In genomic region chr5:17118631-17119030, GRCh38 we compare ENCODE assay signal across 8 cellular contexts.
A peak's percentile ranks its signal among the peaks of the same experiment; 100 is the strongest.
DNase-seq lines count a peak whose midpoint lies in the region; ATAC-seq and TF ChIP-seq lines count a peak whose summit lies in the region.

No MANE protein-coding gene starts in this region.

- no peaks in the 10 kb centered on the region for H3K9me2 ChIP-seq in OCI-LY7 (ENCODE audit: insufficient read depth, low read length)

- H3K79me2 ChIP-seq in OCI-LY7 (ENCODE audit: insufficient read depth, low read depth, low read length), result no peaks in the 10 kb centered on the region

- H3K27ac ChIP-seq in OCI-LY7 (ENCODE audit: low read depth, low read length, poor library complexity, severe bottlenecking), result no peak overlapping the region

- POLR2A ChIA-PET in OCI-LY7 (lab: Charles Lee), result no interaction called here

- BruUV-seq in OCI-LY7 (replicated peaks; lab: Mats Ljungman, UMichigan), result no TSS peak

- H3K36me3 ChIP-seq in OCI-LY7 (ENCODE audit: insufficient read depth, low read length), result no peaks in the 10 kb centered on the region

- CTCF ChIA-PET in OCI-LY7 (lab: Charles Lee; ENCODE audit: unreplicated experiment), result no interaction called here

- H2AFZ ChIP-seq in OCI-LY7 (ENCODE audit: low read length), result no peak overlapping the region

- no peak overlapping the region for H3K4me3 ChIP-seq in OCI-LY7 (ENCODE audit: low read depth, low read length, poor library complexity, severe bottlenecking)

- H3K4me1 ChIP-seq in OCI-LY7 (ENCODE audit: insufficient read depth, low read length, poor library complexity, severe bottlenecking), result no peaks in the 10 kb centered on the region

- DNase-seq in T1000 (lab: John Stamatoyannopoulos, UW), result peak; percentile 44
- peak in 40 of 42 donors; percentile 5 to 72 (median 43) for DNase-seq in head of caudate nucleus
- peak; percentile 98 for DNase-seq in pulmonary artery endothelial cell (ENCODE audit: low read depth, low spot score)
- DNase-seq in OCI-LY7 (ENCODE audit: low spot score), result no peak
- no peak for DNase-seq in T-helper 9 cell

- intact Hi-C loops in head of caudate nucleus (cut with DNase I), result no loop called here
- intact Hi-C loops in OCI-LY7 (cut with micrococcal nuclease; ENCODE audit: unreplicated experiment), result no loop called here

- no peaks in the 10 kb centered on the region for H3K9me3 ChIP-seq in OCI-LY7 (ENCODE audit: low read length)

- H4K20me1 ChIP-seq in OCI-LY7 (ENCODE audit: insufficient read depth, low read length), result no peaks in the 10 kb centered on the region

- no peak for TF ChIP-seq CTCF in OCI-LY7 (conservative IDR thresholded peaks at IDR 0.05; ENCODE audit: low read length)

- ATAC-seq in GM18498 (IDR thresholded peaks at IDR 0.05; ENCODE audit: unreplicated experiment), result peak; percentile 65
- peak; percentile 59 for ATAC-seq in HG03175 (IDR thresholded peaks at IDR 0.05; ENCODE audit: unreplicated experiment)
- no peak for ATAC-seq in GM21717 (IDR thresholded peaks at IDR 0.05; ENCODE audit: unreplicated experiment)

- no peak overlapping the region for H3K4me2 ChIP-seq in OCI-LY7 (ENCODE audit: low read length)

Comparison
In these comparisons a context has a peak if more than half of its experiments do, and no peak if none do; other contexts are left out.
1. DNase-seq: peak in T1000 (single experiment), head of caudate nucleus (40 of 42) and pulmonary artery endothelial cell (single experiment); none in OCI-LY7 (single experiment) and T-helper 9 cell (single experiment).